Comparison of ENCODE assay signal across 8 cellular contexts in the genomic region with DNA sequence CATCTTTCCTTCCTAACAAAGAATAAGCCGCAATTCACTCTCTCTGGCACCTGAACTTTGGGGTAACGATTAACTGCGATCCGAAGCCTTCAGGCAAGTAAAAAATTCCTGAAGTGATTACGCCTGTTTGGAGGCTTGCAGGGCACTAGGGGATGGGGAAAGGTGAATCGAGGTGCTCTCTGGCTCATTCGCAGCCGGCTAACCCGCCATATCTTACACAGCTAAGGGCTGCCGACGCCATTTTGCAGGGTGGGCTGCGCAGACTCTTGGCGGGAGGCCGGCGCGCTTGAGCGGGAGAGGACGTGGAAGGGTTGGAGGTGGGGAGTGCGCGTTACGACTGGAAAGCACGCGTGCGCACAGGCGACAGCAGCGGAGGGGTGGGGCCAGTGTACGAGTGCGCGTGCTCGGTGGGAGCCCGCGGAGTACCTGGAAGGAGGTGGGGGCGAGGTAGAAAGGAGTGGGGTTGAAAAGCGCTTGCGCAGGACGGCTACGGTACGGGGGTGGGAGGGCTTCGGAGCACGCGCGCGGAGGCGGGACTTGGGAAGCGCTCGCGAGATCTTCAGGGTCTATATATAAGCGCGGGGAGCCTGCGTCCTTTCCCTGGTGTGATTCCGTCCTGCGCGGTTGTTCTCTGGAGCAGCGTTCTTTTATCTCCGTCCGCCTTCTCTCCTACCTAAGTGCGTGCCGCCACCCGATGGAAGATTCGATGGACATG. TPM values are rescaled to one million over a fixed set of nuclear protein-coding genes. Genes with fewer than 3 reads are reported as not detected.
DNase-seq lines count a peak whose midpoint lies in the region; ATAC-seq and TF ChIP-seq lines count a peak whose summit lies in the region.

A gene with protein sequence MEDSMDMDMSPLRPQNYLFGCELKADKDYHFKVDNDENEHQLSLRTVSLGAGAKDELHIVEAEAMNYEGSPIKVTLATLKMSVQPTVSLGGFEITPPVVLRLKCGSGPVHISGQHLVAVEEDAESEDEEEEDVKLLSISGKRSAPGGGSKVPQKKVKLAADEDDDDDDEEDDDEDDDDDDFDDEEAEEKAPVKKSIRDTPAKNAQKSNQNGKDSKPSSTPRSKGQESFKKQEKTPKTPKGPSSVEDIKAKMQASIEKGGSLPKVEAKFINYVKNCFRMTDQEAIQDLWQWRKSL (plus strand): TSS at position 595 of the 715 bp plus-strand sequence. CDS start 100 bp downstream, at position 695.

- no peak for TF ChIP-seq CTCF in BE2C (IDR thresholded peaks at IDR 0.05; ENCODE audit: low read depth, low read length)
- TF ChIP-seq CTCF in colonic mucosa (IDR thresholded peaks at IDR 0.05), result no peak

- peak within 1 kb of the TSS; percentile 80 to 89 for H3K9ac ChIP-seq in colonic mucosa (ENCODE audit: low read depth in 2 of 2, low read length in 2 of 2)

- H3K36me3 ChIP-seq in BE2C, result peaks cover 47% of the 10 kb centered on the region
- no peaks in the 10 kb centered on the region for H3K36me3 ChIP-seq in colonic mucosa

- no peaks in the 10 kb centered on the region for H3K27me3 ChIP-seq in BE2C
- H3K27me3 ChIP-seq in colonic mucosa, result no peaks in the 10 kb centered on the region

- no peaks in the 10 kb centered on the region for H3K9me3 ChIP-seq in BE2C
- H3K9me3 ChIP-seq in colonic mucosa, result no peaks in the 10 kb centered on the region

- DNase-seq in BE2C (peak; percentile 99), GM19240 (ENCODE audit: insufficient read length, low spot score) (peak; percentile 77), NCI-H526 (lab: John Stamatoyannopoulos, UW) (peak; percentile 92 to 98), colonic mucosa (peak; percentile 98), kidney tubule cell (ENCODE audit: low spot score) (peak; percentile 99)
- peak; percentile 98 for DNase-seq in activated CD4-positive, alpha-beta T cell treated with anti-CD3 and anti-CD28 coated beads for 48 hours
- DNase-seq in stimulated activated CD4-positive, alpha-beta T cell treated with anti-CD3 and anti-CD28 coated beads, Interleukin-1b, Interleukin-23, amount 100 ng/mL, for 24 hours (ENCODE audit: low read depth in 4 of 4, low spot score in 1 of 4), result peak; percentile 85 to 97 (median 94)

- H3K4me1 ChIP-seq in BE2C (peaks cover 5% of the 10 kb centered on the region; the same call in 1 of the 2 replicates), colonic mucosa (peaks cover 9% of the 10 kb centered on the region)

- intact Hi-C loops in colonic mucosa (cut with DNase I), result no loop called here

- ATAC-seq in HG03460 (IDR thresholded peaks at IDR 0.05; ENCODE audit: unreplicated experiment), result peak; percentile 75

- H3K4me3 ChIP-seq in BE2C (ENCODE audit: low read depth, low read length) (peak within 1 kb of the TSS; percentile 95), colonic mucosa (peak within 1 kb of the TSS; percentile 84)

- H3K27ac ChIP-seq in colonic mucosa, result peak within 1 kb of the TSS; percentile 77

RNA-seq across cellular contexts. Expression of the gene that starts here (rescaled TPM):
- 1,295 TPM for polyA plus RNA-seq in BE2C (2012; ENCODE audit: insufficient read depth, insufficient read length, low read depth)
- 100 to 1,000 TPM; 558 to 996 TPM for total RNA-seq in colonic mucosa

Comparison
In these comparisons a context has a peak if more than half of its experiments do, and no peak if none do; other contexts are left out.
1. Peak in every context shown above with its lines: DNase-seq, ATAC-seq, H3K4me3 ChIP-seq and H3K27ac ChIP-seq.